In genomic region chr5:56286015-56286992, GRCh38 we compare ENCODE assay signal across 1 cellular context.
TF ChIP-seq lines count a peak whose summit lies in the region.

No MANE protein-coding gene starts in this region.

TF ChIP-seq in IMR-90, 13 proteins besides CTCF, POLR2A, EP300 and RAD21 (continued from another document):
- TF ChIP-seq ELK1 (IDR thresholded peaks at IDR 0.05; ENCODE audit: borderline replicate concordance, low read depth, low read length) (no peak), RFX5 (IDR thresholded peaks at IDR 0.05; ENCODE audit: low read depth, low read length) (no peak), NFE2L2 (IDR thresholded peaks at IDR 0.05; ENCODE audit: low read depth, low read length) (no peak)
